Comparison of ENCODE assay signal across 8 cellular contexts in genomic region chr2:98730053-98730850, GRCh38. TPM values are rescaled to one million over a fixed set of nuclear protein-coding genes. Genes with fewer than 3 reads are reported as not detected.
DNase-seq lines count a peak whose midpoint lies in the region; ATAC-seq, FAIRE-seq and TF ChIP-seq lines count a peak whose summit lies in the region.

No MANE protein-coding gene starts in this region.

- H3K36me3 ChIP-seq in MG63 (no peaks in the 10 kb centered on the region), spleen (peaks cover 0 to 12% (median 0%) of the 10 kb centered on the region in 6 donors)

- DNase-seq in GM10266 (ENCODE audit: extremely low spot score) (peak; percentile 44), MG63 (no peak), cardiac fibroblast (ENCODE audit: low read depth in 2 of 2) (no peak), spleen (peak; percentile 91), AG08395 (ENCODE audit: low spot score) (no peak)

- FAIRE-seq in islet of Langerhans (lab: Jason Lieb, UNC) = peak; percentile 53

- H3K4me3 ChIP-seq in MG63 (peak overlapping the region; percentile 31), cardiac fibroblast (replicated peaks in 1 of 2; ENCODE audit: low read depth in 2 of 2, low read length in 2 of 2) (peak overlapping the region; percentile 29 to 51), spleen (peak overlapping the region; percentile 41 to 88 (median 72))

- intact Hi-C loops in spleen (cut with DNase I; ENCODE audit: low total_unique reads) = no loop called here

- WGBS in spleen, 5 donors = 1 to 3% (median 2%) methylated on average over 13 to 70 of the region's 70 CpGs

- TF ChIP-seq CTCF in GM10266 (IDR thresholded peaks at IDR 0.05; ENCODE audit: control insufficient read depth, insufficient read depth, low read depth, missing control alignments) = no peak
- TF ChIP-seq CTCF in VCaP (conservative IDR thresholded peaks at IDR 0.05) = no peak
- no peak for TF ChIP-seq CTCF in cardiac fibroblast (IDR thresholded peaks at IDR 0.05; ENCODE audit: low read depth, low read length)
- TF ChIP-seq CTCF in spleen (IDR thresholded peaks at IDR 0.05 in 8 of 11, conservative IDR thresholded peaks at IDR 0.05 in 3 of 11) = peak in 1 of 11 experiments; percentile 16

- H3K27me3 ChIP-seq in MG63 (peaks cover 15% of the 10 kb centered on the region), spleen (replicated peaks in 1 of 7) (no peaks in the 10 kb centered on the region)

- H3K9me3 ChIP-seq in MG63 = no peaks in the 10 kb centered on the region
- H3K9me3 ChIP-seq in spleen = no peaks in the 10 kb centered on the region

- H3K27ac ChIP-seq in VCaP (peak overlapping the region; percentile 78), spleen (peak overlapping the region; percentile 38 to 95 (median 81))

- no peak for TF ChIP-seq POLR2A in spleen (IDR thresholded peaks at IDR 0.05)

- ATAC-seq in HG02798 (IDR thresholded peaks at IDR 0.05; ENCODE audit: poor library complexity, unreplicated experiment) = no peak

- peaks cover 21 to 88% (median 63%) of the 10 kb centered on the region in 6 donors for H3K4me1 ChIP-seq in spleen

RNA-seq across cellular contexts. Expression of gene MGAT4A, which starts 0.7 kb away (rescaled TPM):
- total RNA-seq in MG63 (2014; rRNA removed; shearing (Covaris generic); ENCODE audit: low replicate concordance) = 0.89 and 2.2 TPM in 2 replicates
- 10 to 100 TPM; 30.4 to 45.9 (median 33.9) TPM for total RNA-seq in spleen
- polyA plus RNA-seq in spleen = 10 to 100 TPM in 1 of 3 donors, 1 to 10 TPM in 2; 5.7 to 10.7 (median 6.2) TPM

Comparison
In these comparisons a context has a peak if more than half of its experiments do, and no peak if none do; other contexts are left out.
1. DNase-seq: peak in GM10266 (single experiment) and spleen (single experiment); none in MG63 (single experiment), cardiac fibroblast (0 of 2) and AG08395 (single experiment).
2. Peak in every context shown above with its lines, with median percentiles within 50 percentile points of each other: H3K4me3 ChIP-seq.